Comparison of ENCODE assay signal across 32 cellular contexts in the genomic region with DNA sequence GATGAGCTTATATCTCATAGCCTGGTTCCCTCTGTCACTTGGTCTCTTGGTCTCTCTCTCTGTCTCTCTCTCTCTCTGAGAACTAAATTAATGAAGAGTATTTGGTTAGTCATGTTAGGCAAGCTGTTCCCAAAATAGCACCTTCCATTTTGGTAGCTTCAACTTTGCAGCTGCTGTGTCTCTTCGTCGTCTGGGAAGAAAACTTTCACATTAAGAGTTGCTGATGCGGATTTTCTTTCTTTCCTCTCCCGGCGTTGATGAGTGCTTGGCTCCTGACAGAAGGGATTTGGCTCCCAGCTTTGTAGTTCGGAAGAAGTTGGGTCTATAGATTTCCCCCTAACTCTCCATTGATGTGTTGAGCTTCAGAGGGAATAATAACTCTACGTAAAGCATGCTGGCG. TPM values are rescaled to one million over a fixed set of nuclear protein-coding genes. Genes with fewer than 3 reads are reported as not detected.
DNase-seq lines count a peak whose midpoint lies in the region; ATAC-seq, FAIRE-seq and TF ChIP-seq lines count a peak whose summit lies in the region.
"Had no signal": no experiment of that assay in that cellular context is flagged by ENCODE, and none has a peak within 500 bp of the region (broad histone marks: within the 10 kb centered on the region; RNA-seq: fewer than 3 reads in every experiment).

TSS of gene RBFOX1 (plus strand) at position 235 of the 400 bp plus-strand sequence.

- no peaks in the 10 kb centered on the region for H3K4me1 ChIP-seq in CD4-positive, alpha-beta memory T cell (ENCODE audit: insufficient read depth, low read length)
- H3K4me1 ChIP-seq: HAP-1, transverse colon had no signal

- no peaks in the 10 kb centered on the region for H3K36me3 Mint-ChIP-seq in type B pancreatic cell
- no peaks in the 10 kb centered on the region for H3K36me3 Mint-ChIP-seq in CD4-positive, alpha-beta memory T cell
- H3K36me3 Mint-ChIP-seq: activated CD8-positive, alpha-beta memory T cell treated with anti-CD3 and anti-CD28 coated beads, Interleukin-2, amount 10 ng/mL, durations not matched to agents 7 days and 5 days; naive B cell had no signal

- H3K4me3 Mint-ChIP-seq in type B pancreatic cell, result no peak within 1 kb of the TSS
- H3K4me3 Mint-ChIP-seq in CD4-positive, alpha-beta memory T cell, result no peak within 1 kb of the TSS
- H3K4me3 Mint-ChIP-seq in stimulated activated naive CD8-positive, alpha-beta T cell treated with anti-CD3 and anti-CD28 coated beads, Interleukin-15, amount 100 ng/mL, for 72 hours, result no peak within 1 kb of the TSS
- H3K4me3 Mint-ChIP-seq: activated CD8-positive, alpha-beta memory T cell treated with anti-CD3 and anti-CD28 coated beads, Interleukin-2, amount 10 ng/mL, durations not matched to agents 7 days and 5 days; naive B cell; T-helper 17 cell had no signal

- no peak for FAIRE-seq in RCC 7860 (lab: Jason Lieb, UNC)
- FAIRE-seq: endothelial cell of umbilical vein, TTC549 had no signal

- peak; percentile 60 for ATAC-seq in left ventricle myocardium superior
- ATAC-seq in stimulated activated naive CD8-positive, alpha-beta T cell treated with anti-CD3 and anti-CD28 coated beads, Interleukin-15, amount 100 ng/mL, for 72 hours, result no peak
- ATAC-seq: activated CD4-positive, CD25-positive, alpha-beta regulatory T cell treated with anti-CD3 and anti-CD28 coated beads, Interleukin-2, amount 50 U/mL, for 24 hours; activated CD8-positive, alpha-beta memory T cell treated with anti-CD3 and anti-CD28 coated beads, Interleukin-2, amount 10 ng/mL, durations not matched to agents 7 days and 5 days; T-helper 17 cell had no signal

- TF ChIP-seq CTCF in dorsolateral prefrontal cortex (IDR thresholded peaks at IDR 0.05 in 54 of 56, conservative IDR thresholded peaks at IDR 0.05 in 2 of 56; ENCODE audit: low read depth in 1 of 56, partially characterized antibody in 56 of 56), result no peak
- no peak for TF ChIP-seq CTCF in type B pancreatic cell (conservative IDR thresholded peaks at IDR 0.05)

- no peaks in the 10 kb centered on the region for H3K9me3 Mint-ChIP-seq in type B pancreatic cell
- H3K9me3 Mint-ChIP-seq in CD4-positive, alpha-beta memory T cell, result peaks cover 0 to 19% (median 10%) of the 10 kb centered on the region in 8 donors
- peaks cover 18 to 19% of the 10 kb centered on the region in 2 donors for H3K9me3 Mint-ChIP-seq in stimulated activated naive CD8-positive, alpha-beta T cell treated with anti-CD3 and anti-CD28 coated beads, Interleukin-15, amount 100 ng/mL, for 72 hours

- H3K9me3 ChIP-seq in CD4-positive, alpha-beta memory T cell (ENCODE audit: control insufficient read depth in 1 of 2, low read length in 2 of 2), result no peaks in the 10 kb centered on the region
- H3K9me3 ChIP-seq: HAP-1, transverse colon had no signal

- no peaks in the 10 kb centered on the region for H3K4me1 Mint-ChIP-seq in type B pancreatic cell (ENCODE audit: unreplicated experiment)
- no peaks in the 10 kb centered on the region for H3K4me1 Mint-ChIP-seq in CD4-positive, alpha-beta memory T cell
- H3K4me1 Mint-ChIP-seq in stimulated activated naive CD8-positive, alpha-beta T cell treated with anti-CD3 and anti-CD28 coated beads, Interleukin-15, amount 100 ng/mL, for 72 hours, result no peaks in the 10 kb centered on the region
- H3K4me1 Mint-ChIP-seq: activated CD8-positive, alpha-beta memory T cell treated with anti-CD3 and anti-CD28 coated beads, Interleukin-2, amount 10 ng/mL, durations not matched to agents 7 days and 5 days; naive B cell; T-helper 17 cell had no signal

- no peak within 1 kb of the TSS for H3K27ac ChIP-seq in dorsolateral prefrontal cortex
- H3K27ac ChIP-seq in CD4-positive, alpha-beta memory T cell (ENCODE audit: low read depth, low read length), result no peak within 1 kb of the TSS
- H3K27ac ChIP-seq: HL-60, transverse colon had no signal

- no peak within 1 kb of the TSS for H3K4me3 ChIP-seq in dorsolateral prefrontal cortex
- H3K4me3 ChIP-seq in CD4-positive, alpha-beta memory T cell (ENCODE audit: low read length in 2 of 2), result no peak within 1 kb of the TSS
- H3K4me3 ChIP-seq: HAP-1, transverse colon had no signal

- POLR2A ChIA-PET in CD4-positive, alpha-beta memory T cell (lab: Charles Lee; ENCODE audit: partially characterized antibody), result no interaction called here

- DNase-seq in dorsolateral prefrontal cortex, result no peak
- no peak for DNase-seq in left ventricle myocardium superior
- no peak for DNase-seq in occipital lobe (lab: John Stamatoyannopoulos, UW)
- DNase-seq in type B pancreatic cell (ENCODE audit: extremely low spot score, unreplicated experiment), result no peak
- no peak for DNase-seq in CD4-positive, alpha-beta memory T cell
- DNase-seq in stimulated activated naive CD8-positive, alpha-beta T cell treated with anti-CD3 and anti-CD28 coated beads, Interleukin-15, amount 100 ng/mL, for 72 hours, result no peak
- no peak for DNase-seq in RCC 7860 (ENCODE audit: low spot score)
- DNase-seq: activated CD4-positive, alpha-beta T cell treated with anti-CD3 and anti-CD28 coated beads, Interleukin-2, amount 50 U/mL, for 4 hours; activated CD8-positive, alpha-beta memory T cell treated with anti-CD3 and anti-CD28 coated beads, Interleukin-2, amount 10 ng/mL, durations not matched to agents 7 days and 5 days; activated naive CD4-positive, alpha-beta T cell treated with Interleukin-2 at 50 U/mL for 16 hours; C1 segment of cervical spinal cord; KBM-7; naive B cell; NCI-H1417; NCI-H2029; NCI-H524; OCI-M1; stimulated activated CD4-positive, alpha-beta T cell treated with anti-CD3 and anti-CD28 coated beads, Interleukin-2, amount 100 ng/mL, for 48 hours; T-helper 17 cell; transverse colon had no signal

- CTCF ChIA-PET in CD4-positive, alpha-beta memory T cell (lab: Charles Lee; ENCODE audit: partially characterized antibody), result no interaction called here

- peaks cover 0 to 19% (median 0%) of the 10 kb centered on the region in 45 donors for H3K27me3 ChIP-seq in dorsolateral prefrontal cortex
- H3K27me3 ChIP-seq in CD4-positive, alpha-beta memory T cell (ENCODE audit: insufficient read depth, low read length), result no peaks in the 10 kb centered on the region
- H3K27me3 ChIP-seq: transverse colon had no signal

- no peak within 1 kb of the TSS for H3K27ac Mint-ChIP-seq in type B pancreatic cell
- no peak within 1 kb of the TSS for H3K27ac Mint-ChIP-seq in CD4-positive, alpha-beta memory T cell
- H3K27ac Mint-ChIP-seq in stimulated activated naive CD8-positive, alpha-beta T cell treated with anti-CD3 and anti-CD28 coated beads, Interleukin-15, amount 100 ng/mL, for 72 hours, result no peak within 1 kb of the TSS
- H3K27ac Mint-ChIP-seq: activated CD8-positive, alpha-beta memory T cell treated with anti-CD3 and anti-CD28 coated beads, Interleukin-2, amount 10 ng/mL, durations not matched to agents 7 days and 5 days; naive B cell; T-helper 17 cell had no signal

- no peaks in the 10 kb centered on the region for H3K36me3 ChIP-seq in CD4-positive, alpha-beta memory T cell (ENCODE audit: insufficient read depth, low read length)
- H3K36me3 ChIP-seq: HAP-1, transverse colon had no signal

- intact Hi-C loops in dorsolateral prefrontal cortex (cut with DNase I) (no loop called here), left ventricle myocardium superior (cut with micrococcal nuclease) (no loop called here)
- intact Hi-C loops in CD4-positive, alpha-beta memory T cell (cut with micrococcal nuclease), result no loop called here

- H3K27me3 Mint-ChIP-seq in type B pancreatic cell, result peaks cover 12% of the 10 kb centered on the region
- H3K27me3 Mint-ChIP-seq in CD4-positive, alpha-beta memory T cell, result no peaks in the 10 kb centered on the region
- H3K27me3 Mint-ChIP-seq in stimulated activated naive CD8-positive, alpha-beta T cell treated with anti-CD3 and anti-CD28 coated beads, Interleukin-15, amount 100 ng/mL, for 72 hours, result no peaks in the 10 kb centered on the region
- H3K27me3 Mint-ChIP-seq: activated CD8-positive, alpha-beta memory T cell treated with anti-CD3 and anti-CD28 coated beads, Interleukin-2, amount 10 ng/mL, durations not matched to agents 7 days and 5 days; naive B cell; T-helper 17 cell had no signal

RNA-seq across cellular contexts. Expression of gene RBFOX1, which starts in this region (rescaled TPM):
- 100 to 1,000 TPM in 119 of 120 experiments, 10 to 100 TPM in 1; 86.1 to 369 (median 264) TPM for total RNA-seq in dorsolateral prefrontal cortex
- total RNA-seq in left ventricle myocardium superior, result 79.4 TPM
- 78.0 TPM for total RNA-seq in occipital lobe
- 1.7 and 21.0 TPM in 2 replicates for total RNA-seq in type B pancreatic cell (ENCODE audit: low replicate concordance)
- total RNA-seq in CD4-positive, alpha-beta memory T cell, result not detected
- not detected for polyA plus RNA-seq in CD4-positive, alpha-beta memory T cell
- total RNA-seq: activated CD8-positive, alpha-beta memory T cell treated with anti-CD3 and anti-CD28 coated beads, Interleukin-2, amount 10 ng/mL, durations not matched to agents 7 days and 5 days; chondrocyte; endothelial cell of umbilical vein; fibroblast of lung; G401; liver; MCF 10A; mesenteric fat pad; T-helper 17 cell had no signal
- polyA plus RNA-seq: AG04450, endothelial cell of umbilical vein, fibroblast of lung, liver had no signal
